ENCODE assay signal across 19 cellular contexts in the genomic region with DNA sequence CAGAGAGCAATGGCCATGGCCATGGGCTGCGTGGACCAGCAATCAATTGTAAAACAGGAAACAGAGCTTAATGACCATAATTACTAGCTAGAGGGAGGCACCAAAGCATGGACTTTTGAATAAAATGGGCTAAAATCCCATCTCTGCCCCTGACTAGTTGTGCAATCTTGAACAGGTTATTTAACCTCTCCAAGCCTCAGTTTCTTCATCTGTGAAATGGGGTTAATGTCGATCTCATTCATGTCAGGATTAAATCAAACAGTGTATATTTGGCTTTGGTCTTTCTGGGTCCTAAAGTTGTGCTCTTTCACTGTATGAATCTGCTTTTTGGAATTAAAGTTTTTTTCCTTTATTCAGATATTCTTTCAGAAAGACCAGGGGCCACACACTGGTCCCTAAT. TPM values are rescaled to one million over a fixed set of nuclear protein-coding genes. Genes with fewer than 3 reads are reported as not detected.
A peak's percentile ranks its signal among the peaks of the same experiment; 100 is the strongest.
DNase-seq lines count a peak whose midpoint lies in the region; ATAC-seq and TF ChIP-seq lines count a peak whose summit lies in the region.
"Had no signal": no experiment of that assay in that cellular context is flagged by ENCODE, and none has a peak within 500 bp of the region (broad histone marks: within the 10 kb centered on the region; RNA-seq: fewer than 3 reads in every experiment).

No MANE protein-coding gene starts in this region.

- TF ChIP-seq CTCF in dorsolateral prefrontal cortex (IDR thresholded peaks at IDR 0.05 in 54 of 56, conservative IDR thresholded peaks at IDR 0.05 in 2 of 56; ENCODE audit: low read depth in 1 of 56, partially characterized antibody in 56 of 56) (no peak), vagina (IDR thresholded peaks at IDR 0.05) (no peak)

- no peak for DNase-seq in right cardiac atrium
- DNase-seq in left cardiac atrium: no peak
- DNase-seq in dorsolateral prefrontal cortex: no peak
- DNase-seq in vagina (ENCODE audit: extremely low spot score in 2 of 2): no peak
- DNase-seq in NCI-H2196 (lab: John Stamatoyannopoulos, UW; ENCODE audit: unreplicated experiment): no peak
- DNase-seq: AML-193; CD4-positive, CD25-positive, alpha-beta regulatory T cell; DMS79 treated with DMSO at 0.1 percent for 48 hours; KG1; NCI-H1092; NCI-H1694 treated with DMSO at 0.1 percent for 48 hours; NCI-H446 treated with DMSO at 0.1 percent for 48 hours; SHP77 had no signal

- H3K4me3 ChIP-seq in right cardiac atrium (ENCODE audit: low read length): no peak overlapping the region
- H3K4me3 ChIP-seq in dorsolateral prefrontal cortex: no peak overlapping the region
- no peak overlapping the region for H3K4me3 ChIP-seq in rectal smooth muscle tissue (ENCODE audit: low read length)
- H3K4me3 ChIP-seq in vagina: no peak overlapping the region
- H3K4me3 ChIP-seq: GM23248 had no signal

- TF ChIP-seq POLR2A in vagina (IDR thresholded peaks at IDR 0.05): no peak

- intact Hi-C loops in right cardiac atrium (cut with DNase I) (no loop called here), left cardiac atrium (cut with DNase I) (no loop called here), dorsolateral prefrontal cortex (cut with DNase I) (loop anchor here in 1 of 2 donors (5.0 kb wide), 1 partner anchor 53 kb away; no protein-coding TSS in a partner anchor), vagina (cut with DNase I) (no loop called here)

- 84% methylated on average over 2 of the region's 2 CpGs for WGBS in right cardiac atrium

- H3K9ac ChIP-seq in rectal smooth muscle tissue (ENCODE audit: low read length): no peak overlapping the region
- H3K9ac ChIP-seq: GM23248 had no signal

- H3K9me3 ChIP-seq in right cardiac atrium (ENCODE audit: control insufficient read depth, low read length) (no peaks in the 10 kb centered on the region), vagina (no peaks in the 10 kb centered on the region)

- H3K36me3 ChIP-seq in rectal smooth muscle tissue (ENCODE audit: control insufficient read depth, insufficient read depth, low read length) (no peaks in the 10 kb centered on the region), vagina (no peaks in the 10 kb centered on the region)

- H3K27ac ChIP-seq in right cardiac atrium (ENCODE audit: low read length) (peak overlapping the region; percentile 11), dorsolateral prefrontal cortex (peak overlapping the region in 55 of 59 donors; percentile 38 to 92 (median 83)), rectal smooth muscle tissue (ENCODE audit: low read depth, low read length) (peak overlapping the region; percentile 51), vagina (peak overlapping the region; percentile 74)
- H3K27ac ChIP-seq: GM23248, HL-60 had no signal

- ATAC-seq in right cardiac atrium: no peak
- ATAC-seq in left cardiac atrium: no peak
- ATAC-seq in GM18502 (IDR thresholded peaks at IDR 0.05; ENCODE audit: poor library complexity, unreplicated experiment): no peak
- ATAC-seq in HG02678 (IDR thresholded peaks at IDR 0.05; ENCODE audit: unreplicated experiment): no peak
- ATAC-seq: Panc1 had no signal

- H3K27me3 ChIP-seq in right cardiac atrium (ENCODE audit: control insufficient read depth, insufficient read depth) (no peaks in the 10 kb centered on the region), dorsolateral prefrontal cortex (no peaks in the 10 kb centered on the region), rectal smooth muscle tissue (ENCODE audit: control insufficient read depth, insufficient read depth, low read length) (no peaks in the 10 kb centered on the region), vagina (no peaks in the 10 kb centered on the region)

- H3K4me1 ChIP-seq in right cardiac atrium (ENCODE audit: control insufficient read depth, insufficient read depth, low read length) (peaks cover 34% of the 10 kb centered on the region), rectal smooth muscle tissue (ENCODE audit: control insufficient read depth, insufficient read depth, low read length) (peaks cover 32% of the 10 kb centered on the region), vagina (peaks cover 16% of the 10 kb centered on the region)

RNA-seq across cellular contexts. Expression of a gene that starts 36.1 kb away (rescaled TPM):
- total RNA-seq in right cardiac atrium (10 to 100 TPM; 20.2 to 47.1 (median 34.1) TPM), left cardiac atrium (10 to 100 TPM; 21.8 to 34.2 TPM), dorsolateral prefrontal cortex (100 to 1,000 TPM in 24 of 120 experiments, 10 to 100 TPM in 96; 63.6 to 129 (median 87.7) TPM), vagina (59.7 TPM)
- polyA plus RNA-seq in right cardiac atrium: 38.2 TPM

Comparison
In these comparisons a context has a peak if more than half of its experiments do, and no peak if none do; other contexts are left out.
1. H3K27ac ChIP-seq: peak in every context shown above with its lines; median percentile 83 in dorsolateral prefrontal cortex; 74 in vagina; 51 in rectal smooth muscle tissue; 11 in right cardiac atrium.